Comparison of ENCODE assay signal across 17 cellular contexts in the genomic region with DNA sequence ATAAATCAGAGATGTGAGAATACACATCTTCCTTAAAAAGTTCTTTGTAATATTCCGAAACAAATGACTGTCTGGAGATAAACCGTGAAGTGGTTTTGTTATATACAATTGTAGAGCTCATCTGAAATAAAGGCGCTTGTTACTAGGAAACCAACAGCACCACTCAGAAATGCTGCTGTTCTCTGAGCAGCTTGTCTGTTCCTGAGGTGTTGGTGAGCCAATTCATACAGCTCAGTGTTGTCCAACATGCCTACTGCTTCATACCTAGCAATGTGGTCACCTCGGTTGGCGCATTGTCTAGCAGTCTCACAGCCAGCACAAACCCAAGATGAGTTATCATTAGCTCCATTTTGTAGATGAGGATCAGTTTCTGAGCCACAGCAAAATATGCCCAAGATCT. TPM values are rescaled to one million over a fixed set of nuclear protein-coding genes. Genes with fewer than 3 reads are reported as not detected.
A peak's percentile ranks its signal among the peaks of the same experiment; 100 is the strongest.
DNase-seq lines count a peak whose midpoint lies in the region; ATAC-seq, FAIRE-seq and TF ChIP-seq lines count a peak whose summit lies in the region.
"Had no signal": no experiment of that assay in that cellular context is flagged by ENCODE, and none has a peak within 500 bp of the region (broad histone marks: within the 10 kb centered on the region; RNA-seq: fewer than 3 reads in every experiment).

No MANE protein-coding gene starts in this region.

- BruUV-seq in Calu3 (replicated peaks; lab: Mats Ljungman, UMichigan): no TSS peak

- no peak overlapping the region for H3K27ac ChIP-seq in H1 (ENCODE audit: low read depth, low read length)
- H3K27ac ChIP-seq in muscle layer of duodenum (ENCODE audit: low read length): no peak overlapping the region
- no peak overlapping the region for H3K27ac ChIP-seq in aorta (ENCODE audit: low read depth in 1 of 2, low read length in 2 of 2)
- H3K27ac ChIP-seq: thyroid gland had no signal

- TF ChIP-seq CTCF in Calu3 (IDR thresholded peaks at IDR 0.05; ENCODE audit: unreplicated experiment) (no peak), H1 (IDR thresholded peaks at IDR 0.05; ENCODE audit: control extremely low read depth in 1 of 3, insufficient read depth in 1 of 3, low read depth in 1 of 3, low read length in 3 of 3) (no peak), chondrocyte (IDR thresholded peaks at IDR 0.05) (no peak)

- peak overlapping the region; percentile 13 for H2BK120ac ChIP-seq in H1 (replicated peaks; ENCODE audit: low read depth, low read length)

- H3K9me3 ChIP-seq in H1 (ENCODE audit: insufficient read depth in 2 of 2, low read depth in 1 of 2, low read length in 1 of 2) (0 out of 4 replicates have a peak, but pooled peaks cover 0 to 2% of the 10 kb centered on the region in 2 experiments), muscle layer of duodenum (ENCODE audit: control insufficient read depth in 1 of 2, low read length in 2 of 2) (peaks cover 0 to 2% of the 10 kb centered on the region in 2 donors), aorta (ENCODE audit: control insufficient read depth, low read length) (no peaks in the 10 kb centered on the region)
- H3K9me3 ChIP-seq: thyroid gland had no signal

- no peaks in the 10 kb centered on the region for H3K79me2 ChIP-seq in H1 (ENCODE audit: control insufficient read depth in 1 of 2, insufficient read depth in 2 of 2, low read length in 2 of 2)

- H3K4me2 ChIP-seq in H1 (ENCODE audit: insufficient read depth in 1 of 2, low read depth in 2 of 2, low read length in 2 of 2): peak overlapping the region in 1 of 2 experiments; percentile 58; a peak in 1 of 4 replicates

- FAIRE-seq in H1 (lab: Jason Lieb, UNC): no peak
- FAIRE-seq: islet of Langerhans had no signal

- 0 out of 2 replicates have a peak overlapping the region, but pooled peaks have one; percentile 82 for H2AK5ac ChIP-seq in H1 (ENCODE audit: low read depth, low read length)

- H3K4me3 ChIP-seq in H1 (ENCODE audit: extremely low read depth in 1 of 4, insufficient read depth in 2 of 4, low read depth in 3 of 4, low read length in 4 of 4) (no peak overlapping the region), muscle layer of duodenum (ENCODE audit: low read depth in 1 of 2, low read length in 2 of 2) (peak overlapping the region; percentile 10 to 50), aorta (ENCODE audit: low read length in 2 of 2) (no peak overlapping the region)
- H3K4me3 ChIP-seq: thyroid gland had no signal

- H3K56ac ChIP-seq in H1 (replicated peaks; ENCODE audit: insufficient read length, low read depth, low read length): no peak overlapping the region

- no peak overlapping the region; the same call in 1 of the 2 replicates for H4K8ac ChIP-seq in H1 (ENCODE audit: extremely low read depth, insufficient read depth, low read length)

- no peaks in the 10 kb centered on the region for H3K79me1 ChIP-seq in H1 (ENCODE audit: low read depth, low read length)

- H3K27ac Mint-ChIP-seq in Calu3 (ENCODE audit: unreplicated experiment) (peak overlapping the region; percentile 82), chondrocyte (ENCODE audit: unreplicated experiment) (no peak overlapping the region)
- H3K27ac Mint-ChIP-seq: activated T-helper 17 cell treated with anti-CD3 and anti-CD28 coated beads, Interleukin-2, amount 50 U/mL, for 72 hours; T-helper 1 cell treated with Interleukin-12 subunit alpha and Interleukin-12 subunit beta and Interleukin-4 antibody, amounts not matched to agents 30 μg/mL and 1 μg/mL, for 36 hours had no signal

- H3K36me3 ChIP-seq in H1 (ENCODE audit: control insufficient read depth in 2 of 4, insufficient read depth in 4 of 4, low read length in 3 of 4) (no peaks in the 10 kb centered on the region; a peak in 1 of 8 replicates), muscle layer of duodenum (ENCODE audit: control insufficient read depth in 1 of 2, insufficient read depth in 2 of 2, low read length in 2 of 2) (no peaks in the 10 kb centered on the region), aorta (ENCODE audit: control insufficient read depth in 1 of 2, insufficient read depth in 2 of 2, low read length in 1 of 2) (no peaks in the 10 kb centered on the region)
- H3K36me3 ChIP-seq: thyroid gland had no signal

- no peak for TF ChIP-seq POLR2A in H1 (IDR thresholded peaks at IDR 0.05; ENCODE audit: control extremely low read depth in 1 of 2, low read depth in 2 of 2, low read length in 2 of 2)

- H3K4me1 Mint-ChIP-seq in Calu3 (ENCODE audit: low read depth, unreplicated experiment) (peaks cover 16% of the 10 kb centered on the region), chondrocyte (ENCODE audit: low read depth) (peaks cover 6% of the 10 kb centered on the region)

- intact Hi-C loops in Calu3 (cut with micrococcal nuclease; ENCODE audit: unreplicated experiment): no loop called here
- intact Hi-C loops in aorta (cut with DNase I): no loop called here

- DNase-seq in Calu3: no peak
- peak; percentile 60 for DNase-seq in NCI-H146 (lab: John Stamatoyannopoulos, UW)
- DNase-seq in H1 (ENCODE audit: low read depth in 1 of 2, low spot score in 2 of 2): no peak
- no peak for DNase-seq in aorta
- no peak for DNase-seq in UCSD-AML1 (lab: John Stamatoyannopoulos, UW; ENCODE audit: unreplicated experiment)
- no peak for DNase-seq in chondrocyte (ENCODE audit: low spot score)
- DNase-seq in activated naive CD4-positive, alpha-beta T cell treated with anti-CD3 and anti-CD28 coated beads, Interleukin-2, amount 50 U/mL, for 16 hours: no peak
- DNase-seq: AML-193; NCI-H187; occipital lobe; stimulated activated CD4-positive, alpha-beta T cell treated with anti-CD3 and anti-CD28 coated beads, Interleukin-4, amount 100 ng/mL, for 24 hours had no signal

- no peak overlapping the region for H3K23ac ChIP-seq in H1 (ENCODE audit: insufficient read length)

- H2AFZ ChIP-seq in H1 (ENCODE audit: low read length): peak overlapping the region; percentile 50; the same call in 1 of the 2 replicates

- H4K20me1 ChIP-seq in H1 (replicated peaks in 1 of 2; ENCODE audit: control insufficient read depth in 1 of 2, insufficient read depth in 2 of 2, low read length in 2 of 2): no peaks in the 10 kb centered on the region

- H3K4me3 Mint-ChIP-seq in Calu3 (ENCODE audit: low read depth, unreplicated experiment) (peak overlapping the region; percentile 87), chondrocyte (ENCODE audit: unreplicated experiment) (no peak overlapping the region)
- H3K4me3 Mint-ChIP-seq: activated T-helper 17 cell treated with anti-CD3 and anti-CD28 coated beads, Interleukin-2, amount 50 U/mL, for 72 hours; T-helper 1 cell treated with Interleukin-12 subunit alpha and Interleukin-12 subunit beta and Interleukin-4 antibody, amounts not matched to agents 30 μg/mL and 1 μg/mL, for 36 hours had no signal

- POLR2A ChIA-PET in H1 (lab: Charles Lee; ENCODE audit: partially characterized antibody): no interaction called here

- WGBS in H1 (ENCODE audit: extremely low coverage in 1 of 2, insufficient coverage in 1 of 2, insufficient read length in 1 of 2, insufficient replicate concordance in 2 of 2, low coverage in 1 of 2, low lambda C conversion rate in 2 of 2, missing lambda C conversion rate in 1 of 2), 2 experiments: 95% methylated on average over 5 of the region's 5 CpGs; no CpG with 5 or more reads in 1 of the 2 experiments
- WGBS in aorta, 2 donors: 93 to 94% methylated on average over 5 of the region's 5 CpGs

- peak overlapping the region; percentile 92; the same call in 1 of the 2 replicates for H2BK15ac ChIP-seq in H1 (ENCODE audit: low read length)

- no peak overlapping the region for H3K14ac ChIP-seq in H1 (ENCODE audit: insufficient read length)

- H3K4me1 ChIP-seq in H1 (replicated peaks in 1 of 4; ENCODE audit: control insufficient read depth in 3 of 4, insufficient read depth in 4 of 4, low read length in 3 of 4) (peaks cover 0 to 7% (median 1%) of the 10 kb centered on the region in 4 experiments; a peak in 1 of 7 replicates), muscle layer of duodenum (ENCODE audit: control insufficient read depth in 1 of 2, insufficient read depth in 2 of 2, low read length in 2 of 2) (no peaks in the 10 kb centered on the region), aorta (ENCODE audit: control insufficient read depth in 1 of 2, insufficient read depth in 2 of 2, low read length in 2 of 2) (no peaks in the 10 kb centered on the region)
- H3K4me1 ChIP-seq: thyroid gland had no signal

- H3K18ac ChIP-seq in H1 (ENCODE audit: extremely low read depth, low read length): peak overlapping the region; percentile 48; the same call in 1 of the 2 replicates

- H3K27me3 Mint-ChIP-seq in Calu3 (ENCODE audit: unreplicated experiment) (peaks cover 21% of the 10 kb centered on the region), chondrocyte (ENCODE audit: low read depth) (peaks cover 4% of the 10 kb centered on the region)
- H3K27me3 Mint-ChIP-seq: activated T-helper 17 cell treated with anti-CD3 and anti-CD28 coated beads, Interleukin-2, amount 50 U/mL, for 72 hours had no signal

- H3K36me3 Mint-ChIP-seq in Calu3 (ENCODE audit: insufficient read depth, unreplicated experiment) (peaks cover 8% of the 10 kb centered on the region), chondrocyte (ENCODE audit: low read depth) (no peaks in the 10 kb centered on the region)

- no peak overlapping the region for H4K5ac ChIP-seq in H1 (ENCODE audit: insufficient read length, low read depth, low read length)

- H3K23me2 ChIP-seq in H1 (ENCODE audit: low read depth, low read length): no peaks in the 10 kb centered on the region

- no peak for TF ChIP-seq RAD21 in H1 (IDR thresholded peaks at IDR 0.05 in 1 of 2, conservative IDR thresholded peaks at IDR 0.05 in 1 of 2; ENCODE audit: low read depth in 2 of 2, low read length in 2 of 2)

- ATAC-seq in aorta (ENCODE audit: low FRiP score): no peak
- ATAC-seq: activated CD4-positive, CD25-positive, alpha-beta regulatory T cell treated with anti-CD3 and anti-CD28 coated beads, Interleukin-2, amount 50 U/mL, for 24 hours; activated T-helper 17 cell treated with anti-CD3 and anti-CD28 coated beads, Interleukin-2, amount 50 U/mL, for 72 hours had no signal

- H3K27me3 ChIP-seq in H1 (replicated peaks in 1 of 4; ENCODE audit: control insufficient read depth in 3 of 4, extremely low read depth in 1 of 4, insufficient read depth in 3 of 4, low read length in 3 of 4): no peaks in the 10 kb centered on the region; a peak in 1 of 7 replicates
- H3K27me3 ChIP-seq in muscle layer of duodenum (ENCODE audit: low read depth, low read length): no peaks in the 10 kb centered on the region
- peaks cover 0 to 2% of the 10 kb centered on the region in 2 donors for H3K27me3 ChIP-seq in aorta (ENCODE audit: control insufficient read depth in 1 of 2, insufficient read depth in 2 of 2, low read length in 1 of 2)
- H3K27me3 ChIP-seq: thyroid gland had no signal

- H4K91ac ChIP-seq in H1 (replicated peaks; ENCODE audit: insufficient read length, low read length): peak overlapping the region; percentile 62

- no peak for TF ChIP-seq EP300 in H1 (IDR thresholded peaks at IDR 0.05; ENCODE audit: borderline replicate concordance in 1 of 2, low read depth in 2 of 2, low read length in 2 of 2)

- H3K4ac ChIP-seq in H1 (replicated peaks; ENCODE audit: insufficient read length, low read depth, low read length): no peak overlapping the region

- H3K9me3 Mint-ChIP-seq in Calu3 (ENCODE audit: low read depth, unreplicated experiment) (no peaks in the 10 kb centered on the region), chondrocyte (ENCODE audit: low read depth) (no peaks in the 10 kb centered on the region)
- H3K9me3 Mint-ChIP-seq: activated T-helper 17 cell treated with anti-CD3 and anti-CD28 coated beads, Interleukin-2, amount 50 U/mL, for 72 hours; T-helper 1 cell treated with Interleukin-12 subunit alpha and Interleukin-12 subunit beta and Interleukin-4 antibody, amounts not matched to agents 30 μg/mL and 1 μg/mL, for 36 hours had no signal

- no peak overlapping the region for H3K9ac ChIP-seq in H1 (replicated peaks in 1 of 4; ENCODE audit: extremely low read depth in 1 of 4, low read depth in 3 of 4, low read length in 3 of 4)

- H2BK20ac ChIP-seq in H1 (ENCODE audit: low read length): no peak overlapping the region

- peak overlapping the region; percentile 60; the same call in 1 of the 2 replicates for H2BK5ac ChIP-seq in H1 (ENCODE audit: low read depth, low read length)

- CTCF ChIA-PET in Calu3 (lab: Charles Lee) (interaction anchor here (0.6 to 1.1 kb wide), 2 partner anchors 25 to 60 kb away, joined by 3 read pairs; no protein-coding TSS in a partner anchor), H1 (lab: Charles Lee; ENCODE audit: partially characterized antibody) (interaction anchor here (0.6 to 0.8 kb wide), 3 partner anchors 32 to 886 kb away, joined by 3 read pairs; no protein-coding TSS in a partner anchor)

- H2BK12ac ChIP-seq in H1 (ENCODE audit: low read depth, low read length): peak overlapping the region; percentile 95

RNA-seq across cellular contexts. Expression of a gene that starts 44.4 kb away (rescaled TPM):
- 0.31 and 0.47 TPM in 2 replicates for total RNA-seq in Calu3 (2022)
- 0.17 and 0.19 TPM in 2 replicates for total RNA-seq in H1 (2021; fragmentation: NEBNext Ultra II Directional; extraction: Animal tissue kit (Norgen Biotek cat#: 25700))
- polyA plus RNA-seq in H1 (2011; rRNA removed): 0.08 TPM in 2 replicates
- 0.09 TPM for polyA plus RNA-seq in H1 (2011; cell fraction: cytosol; rRNA removed)
- 0.16 TPM for polyA plus RNA-seq in H1 (2011; cell fraction: nucleus; rRNA removed)
- polyA plus RNA-seq in H1 (2012, experiment 1 of 2): 0.08 to 0.17 TPM (median 0.08 TPM) in 3 of 4 replicates, not detected in the other
- polyA plus RNA-seq in H1 (2012, experiment 2 of 2): not detected
- polyA plus RNA-seq in H1 (2013, experiment 1 of 2): 0.04 TPM
- 0.06 TPM for polyA plus RNA-seq in H1 (2013, experiment 2 of 2)
- 0.15 and 0.28 TPM in 2 replicates for polyA minus RNA-seq in H1 (2011; rRNA and poly(A)+ RNA removed)
- not detected for polyA minus RNA-seq in H1 (2011; cell fraction: cytosol; rRNA and poly(A)+ RNA removed)
- not detected for polyA minus RNA-seq in H1 (2011; cell fraction: nucleus; rRNA and poly(A)+ RNA removed)
- total RNA-seq in aorta: 1 to 10 TPM; 1.1 to 1.9 TPM
- polyA plus RNA-seq in aorta: under 1 TPM; 0.13 to 0.67 TPM
- 0.15 TPM in 1 of 3 replicates, not detected in the others for total RNA-seq in chondrocyte
- total RNA-seq: occipital lobe had no signal

Comparison
In these comparisons a context has a peak if more than half of its experiments do, and no peak if none do; other contexts are left out.
1. H3K4me3 ChIP-seq: peak in muscle layer of duodenum (2 of 2); none in H1 (0 of 4) and aorta (0 of 2).